Comparison of ENCODE assay signal across 25 cellular contexts in genomic region chr12:47989666-47990065, GRCh38. TPM values are rescaled to one million over a fixed set of nuclear protein-coding genes. Genes with fewer than 3 reads are reported as not detected.
DNase-seq lines count a peak whose midpoint lies in the region; ATAC-seq and TF ChIP-seq lines count a peak whose summit lies in the region.
"Had no signal": no experiment of that assay in that cellular context is flagged by ENCODE, and none has a peak within 500 bp of the region (broad histone marks: within the 10 kb centered on the region; RNA-seq: fewer than 3 reads in every experiment).

No MANE protein-coding gene starts in this region.

- H3K36me3 ChIP-seq in DOHH2 (ENCODE audit: control insufficient read depth, low read length) (no peaks in the 10 kb centered on the region), neural progenitor cell (no peaks in the 10 kb centered on the region)
- H3K36me3 ChIP-seq: adrenal gland, heart left ventricle, pancreas, right atrium auricular region, transverse colon had no signal

- H3K9me2 ChIP-seq in DOHH2 (replicated peaks; ENCODE audit: control insufficient read depth, low read length) = no peaks in the 10 kb centered on the region

- no peaks in the 10 kb centered on the region for H3K79me2 ChIP-seq in DOHH2 (ENCODE audit: control insufficient read depth, low read length)
- H3K79me2 ChIP-seq in neural progenitor cell (ENCODE audit: low read depth) = no peaks in the 10 kb centered on the region

- intact Hi-C loops in activated T-helper 1 cell treated with anti-CD3 and anti-CD28 coated beads, Interleukin-12 subunit alpha, Interleukin-12 subunit beta, Interleukin-2, Interleukin-4 antibody, amounts not matched to agents 30 ng/mL and 10 ng/mL and 1 ng/mL, durations not matched to agents 14 hours and 24 hours and 36 hours (cut with micrococcal nuclease) = loop anchor here (1.0 kb wide), 1 partner anchor 26 kb away; the partner anchor contains the start of gene TMEM106C

- peaks cover 4% of the 10 kb centered on the region; the same call in 1 of the 2 replicates for H3F3A ChIP-seq in DOHH2 (ENCODE audit: control insufficient read depth, insufficient read depth)
- peaks cover 29% of the 10 kb centered on the region for H3F3A ChIP-seq in neural progenitor cell (ENCODE audit: low read depth)

- H2AFZ ChIP-seq in neural progenitor cell (replicated peaks) = no peak overlapping the region

- H3K27me3 ChIP-seq in DOHH2 (ENCODE audit: control insufficient read depth, low read length) (peaks cover 3% of the 10 kb centered on the region; the same call in 1 of the 2 replicates), neural progenitor cell (peaks cover 9% of the 10 kb centered on the region)
- H3K27me3 ChIP-seq: adrenal gland, heart left ventricle, pancreas, right atrium auricular region, transverse colon had no signal

- H3K4me3 ChIP-seq in DOHH2 (ENCODE audit: low read length) (0 out of 2 replicates have a peak overlapping the region, but pooled peaks have one; percentile 4), neural progenitor cell (no peak overlapping the region)
- H3K4me3 ChIP-seq: adrenal gland, heart left ventricle, pancreas, right atrium auricular region, SK-N-MC, transverse colon had no signal

- no peak overlapping the region for H3K9ac ChIP-seq in neural progenitor cell

- peaks cover 52% of the 10 kb centered on the region for H3K27me3 Mint-ChIP-seq in T-helper 2 cell treated with Interferon-gamma antibody and Interleukin-4, amounts not matched to agents 5 μg/mL and 100 μg/mL, for 36 hours (ENCODE audit: low read depth)
- H3K27me3 Mint-ChIP-seq in activated T-helper 1 cell treated with anti-CD3 and anti-CD28 coated beads, Interleukin-12 subunit alpha, Interleukin-12 subunit beta, Interleukin-2, Interleukin-4 antibody, amounts not matched to agents 30 ng/mL and 10 ng/mL and 1 ng/mL, durations not matched to agents 14 hours and 24 hours and 36 hours (ENCODE audit: insufficient read depth) = peaks cover 63% of the 10 kb centered on the region
- peaks cover 16% of the 10 kb centered on the region for H3K27me3 Mint-ChIP-seq in neural progenitor cell (ENCODE audit: insufficient read depth, low read depth)

- DNase-seq in T-helper 2 cell treated with Interferon-gamma antibody and Interleukin-4, amounts not matched to agents 5 μg/mL and 100 μg/mL, for 36 hours (ENCODE audit: low spot score) = no peak
- no peak for DNase-seq in T-helper 2 cell
- DNase-seq in activated T-helper 1 cell treated with anti-CD3 and anti-CD28 coated beads, Interleukin-12 subunit alpha, Interleukin-12 subunit beta, Interleukin-2, Interleukin-4 antibody, amounts not matched to agents 30 ng/mL and 10 ng/mL and 1 ng/mL, durations not matched to agents 14 hours and 24 hours and 36 hours (ENCODE audit: low spot score) = no peak
- no peak for DNase-seq in neural progenitor cell (ENCODE audit: low spot score)
- no peak for DNase-seq in DMS53 (lab: John Stamatoyannopoulos, UW)
- DNase-seq in HuH-7.5 (ENCODE audit: low spot score) = no peak
- DNase-seq: adrenal gland; heart left ventricle; NCI-H1105 treated with DMSO at 0.1 percent for 48 hours; NCI-H2029; NCI-H226; stimulated activated CD4-positive, alpha-beta T cell treated with anti-CD3 and anti-CD28 coated beads, Interleukin-12 subunit alpha, Interleukin-12 subunit beta, amount 100 ng/mL, for 4 hours; transverse colon had no signal

- H3K4me2 ChIP-seq in DOHH2 (ENCODE audit: low read length) = peak overlapping the region; percentile 56
- H3K4me2 ChIP-seq in neural progenitor cell = peak overlapping the region; percentile 79

- peak overlapping the region; percentile 30 for H3K4me3 Mint-ChIP-seq in T-helper 2 cell treated with Interferon-gamma antibody and Interleukin-4, amounts not matched to agents 5 μg/mL and 100 μg/mL, for 36 hours
- H3K4me3 Mint-ChIP-seq in activated T-helper 1 cell treated with anti-CD3 and anti-CD28 coated beads, Interleukin-12 subunit alpha, Interleukin-12 subunit beta, Interleukin-2, Interleukin-4 antibody, amounts not matched to agents 30 ng/mL and 10 ng/mL and 1 ng/mL, durations not matched to agents 14 hours and 24 hours and 36 hours = no peak overlapping the region
- no peak overlapping the region for H3K4me3 Mint-ChIP-seq in neural progenitor cell
- H3K4me3 Mint-ChIP-seq: brain had no signal

- H3K27ac Mint-ChIP-seq in T-helper 2 cell treated with Interferon-gamma antibody and Interleukin-4, amounts not matched to agents 5 μg/mL and 100 μg/mL, for 36 hours = peak overlapping the region; percentile 29
- H3K27ac Mint-ChIP-seq in activated T-helper 1 cell treated with anti-CD3 and anti-CD28 coated beads, Interleukin-12 subunit alpha, Interleukin-12 subunit beta, Interleukin-2, Interleukin-4 antibody, amounts not matched to agents 30 ng/mL and 10 ng/mL and 1 ng/mL, durations not matched to agents 14 hours and 24 hours and 36 hours = peak overlapping the region; percentile 34
- H3K27ac Mint-ChIP-seq in neural progenitor cell = peak overlapping the region; percentile 72
- H3K27ac Mint-ChIP-seq: activated T-cell treated with anti-CD3 and anti-CD28 coated beads, Interleukin-2, amount 50 U/mL, for 72 hours had no signal

- H3K9me3 ChIP-seq in DOHH2 (ENCODE audit: control insufficient read depth, insufficient read depth, low read length) (no peaks in the 10 kb centered on the region), neural progenitor cell (ENCODE audit: low read depth) (no peaks in the 10 kb centered on the region)
- H3K9me3 ChIP-seq: adrenal gland, heart left ventricle, pancreas, right atrium auricular region, transverse colon had no signal

- no peak for ATAC-seq in HG03565 (IDR thresholded peaks at IDR 0.05; ENCODE audit: unreplicated experiment)
- ATAC-seq: HCT116, heart left ventricle, pancreas had no signal

- H3K9me3 Mint-ChIP-seq in T-helper 2 cell treated with Interferon-gamma antibody and Interleukin-4, amounts not matched to agents 5 μg/mL and 100 μg/mL, for 36 hours = no peaks in the 10 kb centered on the region
- H3K9me3 Mint-ChIP-seq in activated T-helper 1 cell treated with anti-CD3 and anti-CD28 coated beads, Interleukin-12 subunit alpha, Interleukin-12 subunit beta, Interleukin-2, Interleukin-4 antibody, amounts not matched to agents 30 ng/mL and 10 ng/mL and 1 ng/mL, durations not matched to agents 14 hours and 24 hours and 36 hours = no peaks in the 10 kb centered on the region
- H3K9me3 Mint-ChIP-seq in neural progenitor cell = no peaks in the 10 kb centered on the region
- H3K9me3 Mint-ChIP-seq: activated T-cell treated with anti-CD3 and anti-CD28 coated beads, Interleukin-2, amount 50 U/mL, for 72 hours; CD8-positive, alpha-beta memory T cell; nephron had no signal

- TF ChIP-seq CTCF in DOHH2 (IDR thresholded peaks at IDR 0.05; ENCODE audit: low read depth, low read length, poor library complexity, severe bottlenecking) (no peak), neural progenitor cell (IDR thresholded peaks at IDR 0.05) (no peak)

- no peaks in the 10 kb centered on the region for H4K20me1 ChIP-seq in DOHH2 (ENCODE audit: control insufficient read depth, insufficient read depth, low read depth, low read length)
- H4K20me1 ChIP-seq in neural progenitor cell (ENCODE audit: low read depth) = peaks cover 56% of the 10 kb centered on the region

- H3K36me3 Mint-ChIP-seq in T-helper 2 cell treated with Interferon-gamma antibody and Interleukin-4, amounts not matched to agents 5 μg/mL and 100 μg/mL, for 36 hours (ENCODE audit: low read depth) = no peaks in the 10 kb centered on the region
- no peaks in the 10 kb centered on the region for H3K36me3 Mint-ChIP-seq in activated T-helper 1 cell treated with anti-CD3 and anti-CD28 coated beads, Interleukin-12 subunit alpha, Interleukin-12 subunit beta, Interleukin-2, Interleukin-4 antibody, amounts not matched to agents 30 ng/mL and 10 ng/mL and 1 ng/mL, durations not matched to agents 14 hours and 24 hours and 36 hours (ENCODE audit: low read depth)
- peaks cover 45% of the 10 kb centered on the region for H3K36me3 Mint-ChIP-seq in neural progenitor cell
- H3K36me3 Mint-ChIP-seq: brain; CD8-positive, alpha-beta memory T cell had no signal

- H3K27ac ChIP-seq in DOHH2 (ENCODE audit: low read depth, low read length) (peak overlapping the region; percentile 60), neural progenitor cell (no peak overlapping the region)
- H3K27ac ChIP-seq: 22Rv1, adrenal gland, heart left ventricle, pancreas, right atrium auricular region, SK-N-MC, transverse colon had no signal

- peaks cover 22% of the 10 kb centered on the region for H3K4me1 Mint-ChIP-seq in T-helper 2 cell treated with Interferon-gamma antibody and Interleukin-4, amounts not matched to agents 5 μg/mL and 100 μg/mL, for 36 hours (ENCODE audit: low read depth)
- peaks cover 17% of the 10 kb centered on the region for H3K4me1 Mint-ChIP-seq in activated T-helper 1 cell treated with anti-CD3 and anti-CD28 coated beads, Interleukin-12 subunit alpha, Interleukin-12 subunit beta, Interleukin-2, Interleukin-4 antibody, amounts not matched to agents 30 ng/mL and 10 ng/mL and 1 ng/mL, durations not matched to agents 14 hours and 24 hours and 36 hours (ENCODE audit: low read depth)
- H3K4me1 Mint-ChIP-seq in neural progenitor cell = peaks cover 60% of the 10 kb centered on the region

- peaks cover 21% of the 10 kb centered on the region for H3K4me1 ChIP-seq in DOHH2 (ENCODE audit: control insufficient read depth, low read length)
- H3K4me1 ChIP-seq in neural progenitor cell = peaks cover 48% of the 10 kb centered on the region
- H3K4me1 ChIP-seq: pancreas had no signal

RNA-seq across cellular contexts. Expression of gene COL2A1, which starts 14.6 kb away (rescaled TPM):
- 0.08 TPM in 1 of 2 replicates, not detected in the other for total RNA-seq in activated T-helper 1 cell treated with anti-CD3 and anti-CD28 coated beads, Interleukin-12 subunit alpha, Interleukin-12 subunit beta, Interleukin-2, Interleukin-4 antibody, amounts not matched to agents 30 ng/mL and 10 ng/mL and 1 ng/mL, durations not matched to agents 14 hours and 24 hours and 36 hours
- total RNA-seq in neural progenitor cell (ENCODE audit: low replicate concordance) = 69.1 and 330 TPM in 2 replicates
- total RNA-seq: CD8-positive, alpha-beta memory T cell; M059J; right atrium auricular region had no signal

RNA-seq across cellular contexts. Expression of gene TMEM106C, which starts 26.3 kb away (rescaled TPM):
- 139 and 143 TPM in 2 replicates for total RNA-seq in activated T-helper 1 cell treated with anti-CD3 and anti-CD28 coated beads, Interleukin-12 subunit alpha, Interleukin-12 subunit beta, Interleukin-2, Interleukin-4 antibody, amounts not matched to agents 30 ng/mL and 10 ng/mL and 1 ng/mL, durations not matched to agents 14 hours and 24 hours and 36 hours
- 87.5 and 115 TPM in 2 replicates for total RNA-seq in neural progenitor cell (ENCODE audit: low replicate concordance)

Comparison
In these comparisons a context has a peak if more than half of its experiments do, and no peak if none do; other contexts are left out.
1. RNA of gene COL2A1, which starts 14.6 kb away (total RNA-seq): 69.1 to 330 TPM in neural progenitor cell; 0.08 TPM in activated T-helper 1 cell treated with anti-CD3 and anti-CD28 coated beads, Interleukin-12 subunit alpha, Interleukin-12 subunit beta, Interleukin-2, Interleukin-4 antibody, amounts not matched to agents 30 ng/mL and 10 ng/mL and 1 ng/mL, durations not matched to agents 14 hours and 24 hours and 36 hours; every median in the first group is over 10 times any median in the second.
2. Peak in every context shown above with its lines, with median percentiles within 50 percentile points of each other: H3K27ac Mint-ChIP-seq.